8 cellular contexts compared by ENCODE assay signal in the genomic region with DNA sequence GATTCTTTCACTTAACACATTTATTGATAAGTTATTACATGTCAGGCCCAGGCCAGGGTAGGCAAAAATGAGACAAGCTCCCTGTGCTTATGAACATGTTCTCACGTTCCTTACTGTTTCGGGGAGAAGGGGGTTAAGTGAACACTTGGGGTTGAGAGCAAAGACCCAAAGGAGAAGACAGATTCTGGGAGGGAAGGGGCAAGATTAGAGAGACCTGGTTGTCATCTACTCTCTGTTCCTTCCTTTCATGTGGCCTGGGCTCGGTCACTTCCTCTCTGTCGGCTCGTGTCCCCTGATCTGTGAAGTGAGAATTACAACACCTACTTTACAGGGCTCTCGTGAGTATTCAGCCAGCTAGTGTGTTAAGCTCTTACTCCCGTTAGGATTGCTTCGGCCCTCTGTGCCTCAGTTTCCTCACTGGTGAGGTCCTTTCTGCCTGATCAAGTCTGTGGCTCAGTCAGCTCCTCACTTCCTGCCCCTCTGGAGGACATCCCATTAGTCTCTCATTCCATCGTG. TPM values are rescaled to one million over a fixed set of nuclear protein-coding genes. Genes with fewer than 3 reads are reported as not detected.
DNase-seq lines count a peak whose midpoint lies in the region; ATAC-seq and TF ChIP-seq lines count a peak whose summit lies in the region.
"Had no signal": no experiment of that assay in that cellular context is flagged by ENCODE, and none has a peak within 500 bp of the region (broad histone marks: within the 10 kb centered on the region; RNA-seq: fewer than 3 reads in every experiment).

No MANE protein-coding gene starts in this region.

- peak; percentile 41 for ATAC-seq in HG02610 (IDR thresholded peaks at IDR 0.05; ENCODE audit: unreplicated experiment)
- peak; percentile 85 to 88 for ATAC-seq in natural killer cell treated with Interleukin-12 subunit alpha and Interleukin-12 subunit beta and Interleukin-15 and Interleukin-18, amount 100 ng/mL, for 72 hours
- no peak for ATAC-seq in GM19324 (IDR thresholded peaks at IDR 0.05; ENCODE audit: low FRiP score, unreplicated experiment)

- no peaks in the 10 kb centered on the region for H3K27me3 Mint-ChIP-seq in natural killer cell treated with Interleukin-12 subunit alpha and Interleukin-12 subunit beta and Interleukin-15 and Interleukin-18, amount 100 ng/mL, for 72 hours

- DNase-seq in NOMO-1 treated with dmso at 0.1 percent for 144 hours (lab: John Stamatoyannopoulos, UW; ENCODE audit: unreplicated experiment) (peak; percentile 81), NCI-H526 treated with DMSO at 0.1 percent for 48 hours (lab: John Stamatoyannopoulos, UW) (no peak), EL (no peak)
- peak; percentile 80 for DNase-seq in natural killer cell treated with Interleukin-12 subunit alpha and Interleukin-12 subunit beta and Interleukin-15 and Interleukin-18, amount 100 ng/mL, for 72 hours (ENCODE audit: low spot score)
- DNase-seq: NCI-H1417 treated with DMSO at 0.1 percent for 48 hours had no signal

- peak; percentile 21 for TF ChIP-seq POLR2A in GM18526 (IDR thresholded peaks at IDR 0.05; ENCODE audit: extremely low read depth, insufficient read length)

- peak overlapping the region; percentile 82 for H3K4me3 Mint-ChIP-seq in natural killer cell treated with Interleukin-12 subunit alpha and Interleukin-12 subunit beta and Interleukin-15 and Interleukin-18, amount 100 ng/mL, for 72 hours

- no peaks in the 10 kb centered on the region for H3K9me3 Mint-ChIP-seq in natural killer cell treated with Interleukin-12 subunit alpha and Interleukin-12 subunit beta and Interleukin-15 and Interleukin-18, amount 100 ng/mL, for 72 hours

- peaks cover 63 to 66% of the 10 kb centered on the region in 2 donors for H3K4me1 Mint-ChIP-seq in natural killer cell treated with Interleukin-12 subunit alpha and Interleukin-12 subunit beta and Interleukin-15 and Interleukin-18, amount 100 ng/mL, for 72 hours (ENCODE audit: low read depth in 2 of 2)

- peak overlapping the region; percentile 86 to 93 for H3K27ac Mint-ChIP-seq in natural killer cell treated with Interleukin-12 subunit alpha and Interleukin-12 subunit beta and Interleukin-15 and Interleukin-18, amount 100 ng/mL, for 72 hours

- H3K36me3 Mint-ChIP-seq in natural killer cell treated with Interleukin-12 subunit alpha and Interleukin-12 subunit beta and Interleukin-15 and Interleukin-18, amount 100 ng/mL, for 72 hours = peaks cover 5% of the 10 kb centered on the region

RNA-seq across cellular contexts. Expression of gene PLCG2, which starts 38.8 kb away (rescaled TPM):
- 100 to 1,000 TPM in 1 of 2 donors, 10 to 100 TPM in 1; 73.4 to 101 TPM for total RNA-seq in natural killer cell treated with Interleukin-12 subunit alpha and Interleukin-12 subunit beta and Interleukin-15 and Interleukin-18, amount 100 ng/mL, for 72 hours

Comparison
In these comparisons a context has a peak if more than half of its experiments do, and no peak if none do; other contexts are left out.
1. DNase-seq: peak in NOMO-1 treated with dmso at 0.1 percent for 144 hours (single experiment) and natural killer cell treated with Interleukin-12 subunit alpha and Interleukin-12 subunit beta and Interleukin-15 and Interleukin-18, amount 100 ng/mL, for 72 hours (single experiment); none in NCI-H526 treated with DMSO at 0.1 percent for 48 hours (single experiment) and EL (single experiment).